Comparison of ENCODE assay signal across 8 cellular contexts in the genomic region with DNA sequence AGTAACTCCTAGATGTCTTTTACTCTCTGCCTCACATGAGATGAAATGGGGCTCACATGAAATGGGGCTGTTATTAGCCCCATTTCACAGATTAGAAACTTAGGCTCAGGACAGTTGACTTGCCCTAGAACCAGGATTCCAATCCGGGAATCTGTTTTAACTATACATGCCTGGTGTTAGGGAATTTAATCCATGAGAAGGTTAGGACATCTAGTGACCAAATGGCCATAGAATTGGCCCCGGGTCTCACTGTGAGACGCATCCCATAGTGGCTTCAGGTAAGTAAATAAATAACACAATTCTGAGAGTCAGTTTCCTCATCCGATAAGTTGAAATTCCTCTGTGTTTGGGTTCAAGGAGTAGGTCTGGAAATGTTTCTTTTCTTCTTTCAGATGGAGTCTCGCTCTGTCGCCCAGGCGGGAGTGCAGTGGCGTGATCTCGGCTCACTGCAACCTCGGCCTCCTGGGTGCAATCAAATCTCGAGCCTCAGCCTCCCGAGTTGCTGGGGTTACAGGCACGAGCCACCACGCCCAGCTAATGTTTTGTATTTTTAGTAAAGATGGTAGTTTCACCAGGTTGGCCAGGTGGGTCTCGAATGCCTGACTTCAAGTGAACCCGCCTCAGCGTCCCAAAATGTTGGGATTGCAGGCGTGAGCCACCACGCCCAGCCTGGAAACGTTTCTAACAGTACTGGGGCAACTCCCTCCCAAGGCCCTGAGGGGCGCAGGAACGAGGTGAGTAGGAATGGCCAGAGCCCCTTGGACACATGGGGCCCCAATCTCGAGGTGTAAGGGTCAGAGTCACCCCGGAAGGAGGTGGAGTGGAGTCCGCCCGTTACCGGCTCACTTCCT. TPM values are rescaled to one million over a fixed set of nuclear protein-coding genes. Genes with fewer than 3 reads are reported as not detected.
DNase-seq lines count a peak whose midpoint lies in the region; ATAC-seq and TF ChIP-seq lines count a peak whose summit lies in the region.

No MANE protein-coding gene starts in this region.

- H3K9me3 ChIP-seq in A673 (ENCODE audit: low read depth, low read length, poor library complexity, severe bottlenecking) (no peaks in the 10 kb centered on the region), gastroesophageal sphincter (no peaks in the 10 kb centered on the region)

- TF ChIP-seq CTCF in A673 (conservative IDR thresholded peaks at IDR 0.05; ENCODE audit: low read depth, low read length) (no peak), gastroesophageal sphincter (IDR thresholded peaks at IDR 0.05) (no peak)
- TF ChIP-seq CTCF in activated CD8-positive, alpha-beta T cell treated with anti-CD3 and anti-CD28 coated beads for 36 hours (IDR thresholded peaks at IDR 0.05), result no peak

- WGBS in gastroesophageal sphincter (ENCODE audit: low coverage in 1 of 2), 2 donors, result 46 to 70% methylated on average over 12 to 13 of the region's 27 CpGs

- TF ChIP-seq POLR2A in gastroesophageal sphincter (IDR thresholded peaks at IDR 0.05), result no peak

- peaks cover 3% of the 10 kb centered on the region for H3K27me3 Mint-ChIP-seq in activated CD8-positive, alpha-beta T cell treated with anti-CD3 and anti-CD28 coated beads for 36 hours

- ATAC-seq in activated CD8-positive, alpha-beta T cell treated with anti-CD3 and anti-CD28 coated beads for 36 hours, result no peak
- ATAC-seq in gastroesophageal sphincter, result no peak
- ATAC-seq in sciatic nerve, result peak; percentile 25

- H3K9me3 Mint-ChIP-seq in activated CD8-positive, alpha-beta T cell treated with anti-CD3 and anti-CD28 coated beads for 36 hours, result no peaks in the 10 kb centered on the region

- peak overlapping the region; percentile 100 for H3K27ac Mint-ChIP-seq in activated CD8-positive, alpha-beta T cell treated with anti-CD3 and anti-CD28 coated beads for 36 hours

- H3K27ac ChIP-seq in A673 (ENCODE audit: low read depth, low read length, poor library complexity, severe bottlenecking), result peak overlapping the region; percentile 94
- peak overlapping the region; percentile 85 to 97 (median 96) for H3K27ac ChIP-seq in gastroesophageal sphincter

- H3K36me3 ChIP-seq in A673 (ENCODE audit: insufficient read depth, low read length, poor library complexity, severe bottlenecking), result peaks cover 22% of the 10 kb centered on the region
- peaks cover 12% of the 10 kb centered on the region for H3K36me3 ChIP-seq in H7 (replicated peaks; ENCODE audit: control insufficient read depth, insufficient read depth, low read length)
- H3K36me3 ChIP-seq in gastroesophageal sphincter, result peaks cover 0 to 14% of the 10 kb centered on the region in 2 donors

- H3K4me1 Mint-ChIP-seq in activated CD8-positive, alpha-beta T cell treated with anti-CD3 and anti-CD28 coated beads for 36 hours (ENCODE audit: low read depth), result peaks cover 25% of the 10 kb centered on the region

- intact Hi-C loops in A673 (cut with micrococcal nuclease; ENCODE audit: unreplicated experiment) (no loop called here), sciatic nerve (cut with DNase I) (no loop called here)
- intact Hi-C loops in activated CD8-positive, alpha-beta T cell treated with anti-CD3 and anti-CD28 coated beads for 36 hours (cut with micrococcal nuclease), result no loop called here

- DNase-seq in A673 (ENCODE audit: low spot score) (peak; percentile 21), H7 (peak; percentile 66), sciatic nerve (ENCODE audit: low spot score) (no peak), A172 (ENCODE audit: low spot score) (no peak), NCI-H446 treated with DMSO at 0.1 percent for 48 hours (lab: John Stamatoyannopoulos, UW) (no peak), cortex of kidney (lab: John Stamatoyannopoulos, UW) (no peak)
- peak; percentile 25 for DNase-seq in activated CD8-positive, alpha-beta T cell treated with anti-CD3 and anti-CD28 coated beads for 36 hours

- TF ChIP-seq EP300 in gastroesophageal sphincter (IDR thresholded peaks at IDR 0.05), result no peak

- peak overlapping the region; percentile 98 for H3K4me3 Mint-ChIP-seq in activated CD8-positive, alpha-beta T cell treated with anti-CD3 and anti-CD28 coated beads for 36 hours

- POLR2A ChIA-PET in A673 (lab: Charles Lee; ENCODE audit: low non-redundant PET), result no interaction called here
- POLR2A ChIA-PET in activated CD8-positive, alpha-beta T cell treated with anti-CD3 and anti-CD28 coated beads for 36 hours (lab: Charles Lee), result interaction anchor here (1.1 kb wide), 1 partner anchor 9 kb away, joined by 3 read pairs; no protein-coding TSS in a partner anchor

- H3K4me1 ChIP-seq in A673 (ENCODE audit: insufficient read depth, low read length, poor library complexity, severe bottlenecking) (peaks cover 24% of the 10 kb centered on the region), gastroesophageal sphincter (peaks cover 0 to 47% (median 21%) of the 10 kb centered on the region in 3 donors)

- no TSS peak for BruUV-seq in A673 (replicated peaks; lab: Mats Ljungman, UMichigan)

- H3K27me3 ChIP-seq in A673 (replicated peaks; ENCODE audit: insufficient read depth, low read depth, low read length, poor library complexity) (no peaks in the 10 kb centered on the region), H7 (ENCODE audit: control insufficient read depth, insufficient read depth, low read length) (no peaks in the 10 kb centered on the region), gastroesophageal sphincter (no peaks in the 10 kb centered on the region)

- H3K36me3 Mint-ChIP-seq in activated CD8-positive, alpha-beta T cell treated with anti-CD3 and anti-CD28 coated beads for 36 hours (ENCODE audit: low read depth), result peaks cover 22% of the 10 kb centered on the region

- CTCF ChIA-PET in A673 (lab: Charles Lee), result no interaction called here
- CTCF ChIA-PET in activated CD8-positive, alpha-beta T cell treated with anti-CD3 and anti-CD28 coated beads for 36 hours (lab: Charles Lee), result no interaction called here

- H3K4me3 ChIP-seq in A673 (ENCODE audit: low read depth, low read length, poor library complexity, severe bottlenecking) (peak overlapping the region; percentile 98), H7 (ENCODE audit: insufficient read depth, low read depth, low read length) (peak overlapping the region; percentile 76), gastroesophageal sphincter (peak overlapping the region; percentile 55 to 67)

RNA-seq across cellular contexts. Expression of a gene that starts 1.2 kb away (rescaled TPM):
- total RNA-seq in A673 (2021) (24.3 and 27.5 TPM in 2 replicates), gastroesophageal sphincter (10 to 100 TPM; 14.4 to 25.3 (median 17.1) TPM), sciatic nerve (13.2 TPM)
- 44.0 and 45.4 TPM in 2 replicates for total RNA-seq in H7 (2014; rRNA removed; shearing (Covaris generic))
- total RNA-seq in activated CD8-positive, alpha-beta T cell treated with anti-CD3 and anti-CD28 coated beads for 36 hours, result 10 to 100 TPM; 12.4 to 12.8 TPM
- 24.4 and 26.8 TPM in 2 replicates for total RNA-seq in A172 (2014; rRNA removed; shearing (Covaris generic))

RNA-seq across cellular contexts. Expression of a gene that starts 4.7 kb away (rescaled TPM):
- 21.2 and 24.0 TPM in 2 replicates for total RNA-seq in A673 (2021)
- 15.7 and 16.4 TPM in 2 replicates for total RNA-seq in H7 (2014; rRNA removed; shearing (Covaris generic))
- total RNA-seq in activated CD8-positive, alpha-beta T cell treated with anti-CD3 and anti-CD28 coated beads for 36 hours, result under 1 TPM; 0.63 to 0.95 TPM
- 10 to 100 TPM in 3 of 4 donors, 1 to 10 TPM in 1; 7.0 to 23.4 (median 12.3) TPM for total RNA-seq in gastroesophageal sphincter
- 9.2 TPM for total RNA-seq in sciatic nerve
- total RNA-seq in A172 (2014; rRNA removed; shearing (Covaris generic)), result 0.76 and 1.9 TPM in 2 replicates

RNA-seq across cellular contexts. Expression of a gene that starts 57.5 kb away (rescaled TPM):
- total RNA-seq in A673 (2021) (2.2 and 2.5 TPM in 2 replicates), gastroesophageal sphincter (1 to 10 TPM in 3 of 4 donors, under 1 TPM in 1; 0.93 to 1.8 (median 1.5) TPM), sciatic nerve (5.6 TPM)
- total RNA-seq in H7 (2014; rRNA removed; shearing (Covaris generic)), result 0.90 and 2.4 TPM in 2 replicates
- 10 to 100 TPM; 37.7 to 40.7 TPM for total RNA-seq in activated CD8-positive, alpha-beta T cell treated with anti-CD3 and anti-CD28 coated beads for 36 hours
- total RNA-seq in A172 (2014; rRNA removed; shearing (Covaris generic)), result 0.05 TPM in 1 of 2 replicates, not detected in the other

Comparison
In these comparisons a context has a peak if more than half of its experiments do, and no peak if none do; other contexts are left out.
1. DNase-seq: peak in A673 (single experiment), H7 (single experiment) and activated CD8-positive, alpha-beta T cell treated with anti-CD3 and anti-CD28 coated beads for 36 hours (single experiment); none in sciatic nerve (single experiment), A172 (single experiment), NCI-H446 treated with DMSO at 0.1 percent for 48 hours (single experiment) and cortex of kidney (single experiment).
2. Peak in every context shown above with its lines, with median percentiles within 50 percentile points of each other: H3K4me3 ChIP-seq.